In genomic region chr6:35048631-35049083, GRCh38 we compare ENCODE assay signal across 7 cellular contexts.
DNase-seq lines count a peak whose midpoint lies in the region; ATAC-seq lines count a peak whose summit lies in the region.

No MANE protein-coding gene starts in this region.

- no peaks in the 10 kb centered on the region for H3K36me3 Mint-ChIP-seq in T-helper 17 cell (ENCODE audit: low read depth)

- DNase-seq in H7 (peak; percentile 72), T-helper 17 cell (peak in 1 of 3 donors; percentile 7), fibroblast of peridontal ligament (ENCODE audit: extremely low read depth) (peak; percentile 57), nucleus accumbens (lab: John Stamatoyannopoulos, UW) (peak in 49 of 56 donors; percentile 25 to 82 (median 66)), NCI-H1930 (lab: John Stamatoyannopoulos, UW) (no peak), H4 (ENCODE audit: low spot score) (no peak)
- DNase-seq in effector CD4-positive, alpha-beta T cell = no peak

- no peak overlapping the region for H3K27ac Mint-ChIP-seq in T-helper 17 cell

- peak; percentile 91 for ATAC-seq in T-helper 17 cell

- no peak overlapping the region for H3K4me3 ChIP-seq in H7 (ENCODE audit: insufficient read depth, low read depth, low read length)

- peaks cover 14% of the 10 kb centered on the region for H3K4me1 Mint-ChIP-seq in T-helper 17 cell

- no peaks in the 10 kb centered on the region for H3K27me3 ChIP-seq in H7 (ENCODE audit: control insufficient read depth, insufficient read depth, low read length)

- H3K36me3 ChIP-seq in H7 (replicated peaks; ENCODE audit: control insufficient read depth, insufficient read depth, low read length) = no peaks in the 10 kb centered on the region

- H3K9me3 ChIP-seq in T-helper 17 cell (ENCODE audit: control insufficient read depth, low read length, poor library complexity, severe bottlenecking) = no peaks in the 10 kb centered on the region

- H3K4me3 Mint-ChIP-seq in T-helper 17 cell = no peak overlapping the region

- H3K27me3 Mint-ChIP-seq in T-helper 17 cell = no peaks in the 10 kb centered on the region

Comparison
In these comparisons a context has a peak if more than half of its experiments do, and no peak if none do; other contexts are left out.
1. DNase-seq: peak in H7 (single experiment), fibroblast of peridontal ligament (single experiment) and nucleus accumbens (49 of 56); none in NCI-H1930 (0 of 2), effector CD4-positive, alpha-beta T cell (single experiment) and H4 (single experiment).